Comparison of ENCODE assay signal across 30 cellular contexts in genomic region chr17:7074931-7075330, GRCh38. TPM values are rescaled to one million over a fixed set of nuclear protein-coding genes. Genes with fewer than 3 reads are reported as not detected.
"Had no signal": no experiment of that assay in that cellular context is flagged by ENCODE, and none has a peak within 500 bp of the region (broad histone marks: within the 10 kb centered on the region; RNA-seq: fewer than 3 reads in every experiment).

No MANE protein-coding gene starts in this region.

- H3K4me3 Mint-ChIP-seq: mesothelial cell of epicardium; naive B cell; natural killer cell; nephron progenitor cell; stimulated activated naive B cell treated with anti-CD40 and anti-IgM and Interleukin-4, amounts not matched to agents 10 μg/mL and 1 μg/mL and 100 μg/mL, for 72 hours had no signal

- H3K36me3 Mint-ChIP-seq: mesothelial cell of epicardium; naive B cell; natural killer cell; stimulated activated naive B cell treated with anti-CD40 and anti-IgM and Interleukin-4, amounts not matched to agents 10 μg/mL and 1 μg/mL and 100 μg/mL, for 72 hours had no signal

- ATAC-seq: left cardiac atrium; left lobe of liver; natural killer cell; right lobe of liver; stimulated activated naive B cell treated with anti-CD40 and anti-IgM and Interleukin-4, amounts not matched to agents 10 μg/mL and 1 μg/mL and 100 μg/mL, for 72 hours; stimulated activated naive CD8-positive, alpha-beta T cell treated with anti-CD3 and anti-CD28 coated beads, Interleukin-15, Interleukin-2, amounts not matched to agents 100 U/mL and 50 U/mL, for 24 hours had no signal

- H3K4me1 Mint-ChIP-seq: mesothelial cell of epicardium had no signal

- H3K9me3 Mint-ChIP-seq: mesothelial cell of epicardium, naive B cell, natural killer cell had no signal

- H3K27ac Mint-ChIP-seq: mesothelial cell of epicardium; natural killer cell; nephron progenitor cell; progenitor cell of endocrine pancreas; stimulated activated naive B cell treated with anti-CD40 and anti-IgM and Interleukin-4, amounts not matched to agents 10 μg/mL and 1 μg/mL and 100 μg/mL, for 72 hours had no signal

- DNase-seq: hippocampal formation; kidney glomerular epithelial cell; left cardiac atrium; mesendoderm; naive B cell; natural killer cell; nephron progenitor cell; ovary; right lobe of liver; stimulated activated CD4-positive, alpha-beta T cell treated with anti-CD3 and anti-CD28 coated beads, Interleukin-1b, Interleukin-23, amount 100 ng/mL, for 48 hours; stimulated activated CD4-positive, alpha-beta T cell treated with anti-CD3 and anti-CD28 coated beads, Interleukin-2, amount 100 ng/mL, for 48 hours; stimulated activated CD4-positive, alpha-beta T cell treated with anti-CD3 and anti-CD28 coated beads, Interleukin-4, amount 100 ng/mL, for 4 hours; stimulated activated CD8-positive, alpha-beta memory T cell treated with anti-CD3 and anti-CD28 coated beads, Interleukin-4, amount 100 ng/mL, for 48 hours; stimulated activated naive B cell treated with anti-CD40 and anti-IgM and Interleukin-4, amounts not matched to agents 10 μg/mL and 1 μg/mL and 100 μg/mL, for 72 hours; stimulated activated naive CD8-positive, alpha-beta T cell treated with anti-CD3 and anti-CD28 coated beads, Interleukin-15, Interleukin-2, amounts not matched to agents 100 U/mL and 50 U/mL, for 24 hours; stomach; testis; thyroid gland; transverse colon; upper lobe of left lung had no signal

RNA-seq across cellular contexts. Expression of gene CLEC10A, which starts 5.1 kb away (rescaled TPM):
- total RNA-seq: mesothelial cell of epicardium, progenitor cell of endocrine pancreas, renal cortical epithelial cell, smooth muscle cell had no signal

RNA-seq across cellular contexts. Expression of gene SLC16A11, which starts 31.0 kb away (rescaled TPM):
- total RNA-seq: renal cortical epithelial cell, skeletal muscle tissue, stomach, urinary bladder, vagina had no signal

RNA-seq across cellular contexts. Expression of gene ASGR2, which starts 39.7 kb away (rescaled TPM):
- total RNA-seq: mesothelial cell of epicardium, pulmonary artery endothelial cell, renal cortical epithelial cell, skeletal muscle tissue, smooth muscle cell, urinary bladder had no signal

RNA-seq across cellular contexts. Expression of gene BCL6B, which starts 52.1 kb away (rescaled TPM):
- total RNA-seq: mesothelial cell of epicardium, mononuclear cell, progenitor cell of endocrine pancreas, smooth muscle cell had no signal
